ENCODE assay signal across 4 cellular contexts in genomic region chr17:68959117-68959516, GRCh38. TPM values are rescaled to one million over a fixed set of nuclear protein-coding genes. Genes with fewer than 3 reads are reported as not detected.
"Had no signal": no experiment of that assay in that cellular context is flagged by ENCODE, and none has a peak within 500 bp of the region (broad histone marks: within the 10 kb centered on the region; RNA-seq: fewer than 3 reads in every experiment).

No MANE protein-coding gene starts in this region.

RNA-seq across cellular contexts. Expression of gene ABCA8, which starts 3.9 kb away (rescaled TPM):
- total RNA-seq: endodermal cell; kidney epithelial cell; lung microvascular endothelial cell; naive thymus-derived CD8-positive, alpha-beta T cell had no signal
- polyA plus RNA-seq: naive thymus-derived CD8-positive, alpha-beta T cell had no signal
